In genomic region chr1:167715653-167716302, GRCh38 we compare ENCODE assay signal across 8 cellular contexts. TPM values are rescaled to one million over a fixed set of nuclear protein-coding genes. Genes with fewer than 3 reads are reported as not detected.
DNase-seq lines count a peak whose midpoint lies in the region; TF ChIP-seq lines count a peak whose summit lies in the region.

No MANE protein-coding gene starts in this region.

- no peaks in the 10 kb centered on the region for H3K36me3 Mint-ChIP-seq in activated T-helper 2 cell treated with anti-CD3 and anti-CD28 coated beads, Interferon-gamma antibody, Interleukin-2, Interleukin-4, amounts not matched to agents 10 μg/mL and 5 μg/mL and 100 μg/mL, durations not matched to agents 14 hours and 24 hours and 36 hours (ENCODE audit: low read depth)

- no peaks in the 10 kb centered on the region for H3K36me3 ChIP-seq in suprapubic skin

- H3K27me3 ChIP-seq in suprapubic skin, result no peaks in the 10 kb centered on the region

- H3K27ac ChIP-seq in suprapubic skin, result no peak overlapping the region

- TF ChIP-seq POLR2A in suprapubic skin (IDR thresholded peaks at IDR 0.05), result no peak

- H3K4me1 ChIP-seq in suprapubic skin, result peaks cover 5% of the 10 kb centered on the region

- DNase-seq in DMS53 treated with DMSO at 0.1 percent for 48 hours (lab: John Stamatoyannopoulos, UW; ENCODE audit: unreplicated experiment), result peak; percentile 62
- no peak for DNase-seq in HFF-Myc (ENCODE audit: extremely low read depth, low read depth)
- DNase-seq in activated T-helper 2 cell treated with anti-CD3 and anti-CD28 coated beads, Interferon-gamma antibody, Interleukin-2, Interleukin-4, amounts not matched to agents 10 μg/mL and 5 μg/mL and 100 μg/mL, durations not matched to agents 14 hours and 24 hours and 36 hours (ENCODE audit: low spot score), result no peak
- DNase-seq in inferior parietal cortex (ENCODE audit: extremely low spot score), result peak; percentile 36
- no peak for DNase-seq in suprapubic skin (ENCODE audit: low spot score in 2 of 2)
- DNase-seq in COR-L47 (lab: John Stamatoyannopoulos, UW), result no peak
- DNase-seq in AG08395 (ENCODE audit: low spot score), result no peak
- DNase-seq in GM19238 (ENCODE audit: insufficient read length, low spot score), result no peak

- under 1% methylated on average over 13 of the region's 13 CpGs for WGBS in suprapubic skin

- H3K27me3 Mint-ChIP-seq in activated T-helper 2 cell treated with anti-CD3 and anti-CD28 coated beads, Interferon-gamma antibody, Interleukin-2, Interleukin-4, amounts not matched to agents 10 μg/mL and 5 μg/mL and 100 μg/mL, durations not matched to agents 14 hours and 24 hours and 36 hours (ENCODE audit: low read depth), result peaks cover 4% of the 10 kb centered on the region

- no peak for TF ChIP-seq EP300 in suprapubic skin (IDR thresholded peaks at IDR 0.05)

- intact Hi-C loops in activated T-helper 2 cell treated with anti-CD3 and anti-CD28 coated beads, Interferon-gamma antibody, Interleukin-2, Interleukin-4, amounts not matched to agents 10 μg/mL and 5 μg/mL and 100 μg/mL, durations not matched to agents 14 hours and 24 hours and 36 hours (cut with micrococcal nuclease), result loop anchor here (1.0 to 5.0 kb wide), 4 partner anchors 87 to 493 kb away; partner anchors contain the start of gene TIPRL

- H3K9me3 Mint-ChIP-seq in activated T-helper 2 cell treated with anti-CD3 and anti-CD28 coated beads, Interferon-gamma antibody, Interleukin-2, Interleukin-4, amounts not matched to agents 10 μg/mL and 5 μg/mL and 100 μg/mL, durations not matched to agents 14 hours and 24 hours and 36 hours, result no peaks in the 10 kb centered on the region

- no peak for TF ChIP-seq CTCF in HFF-Myc (IDR thresholded peaks at IDR 0.05; ENCODE audit: low read depth, low read length, missing control alignments)
- no peak for TF ChIP-seq CTCF in suprapubic skin (IDR thresholded peaks at IDR 0.05)

- H3K27ac Mint-ChIP-seq in activated T-helper 2 cell treated with anti-CD3 and anti-CD28 coated beads, Interferon-gamma antibody, Interleukin-2, Interleukin-4, amounts not matched to agents 10 μg/mL and 5 μg/mL and 100 μg/mL, durations not matched to agents 14 hours and 24 hours and 36 hours, result peak overlapping the region; percentile 87

- peak overlapping the region; percentile 87 for H3K4me3 Mint-ChIP-seq in activated T-helper 2 cell treated with anti-CD3 and anti-CD28 coated beads, Interferon-gamma antibody, Interleukin-2, Interleukin-4, amounts not matched to agents 10 μg/mL and 5 μg/mL and 100 μg/mL, durations not matched to agents 14 hours and 24 hours and 36 hours (ENCODE audit: low read depth)

- no peaks in the 10 kb centered on the region for H3K9me3 ChIP-seq in suprapubic skin

- H3K4me1 Mint-ChIP-seq in activated T-helper 2 cell treated with anti-CD3 and anti-CD28 coated beads, Interferon-gamma antibody, Interleukin-2, Interleukin-4, amounts not matched to agents 10 μg/mL and 5 μg/mL and 100 μg/mL, durations not matched to agents 14 hours and 24 hours and 36 hours (ENCODE audit: low read depth), result peaks cover 29% of the 10 kb centered on the region

- peak overlapping the region; percentile 52 for H3K4me3 ChIP-seq in HFF-Myc (replicated peaks; ENCODE audit: low read depth, low read length)
- H3K4me3 ChIP-seq in suprapubic skin, result peak overlapping the region; percentile 60

RNA-seq across cellular contexts. Expression of gene MPZL1, which starts 6.0 kb away (rescaled TPM):
- 36.7 and 40.5 TPM in 2 replicates for total RNA-seq in activated T-helper 2 cell treated with anti-CD3 and anti-CD28 coated beads, Interferon-gamma antibody, Interleukin-2, Interleukin-4, amounts not matched to agents 10 μg/mL and 5 μg/mL and 100 μg/mL, durations not matched to agents 14 hours and 24 hours and 36 hours
- 10 to 100 TPM; 37.1 to 52.3 (median 39.9) TPM for total RNA-seq in suprapubic skin

Comparison
In these comparisons a context has a peak if more than half of its experiments do, and no peak if none do; other contexts are left out.
1. DNase-seq: peak in DMS53 treated with DMSO at 0.1 percent for 48 hours (single experiment) and inferior parietal cortex (single experiment); none in HFF-Myc (single experiment), activated T-helper 2 cell treated with anti-CD3 and anti-CD28 coated beads, Interferon-gamma antibody, Interleukin-2, Interleukin-4, amounts not matched to agents 10 μg/mL and 5 μg/mL and 100 μg/mL, durations not matched to agents 14 hours and 24 hours and 36 hours (single experiment), suprapubic skin (0 of 2), COR-L47 (single experiment), AG08395 (single experiment) and GM19238 (single experiment).